In the genomic region with DNA sequence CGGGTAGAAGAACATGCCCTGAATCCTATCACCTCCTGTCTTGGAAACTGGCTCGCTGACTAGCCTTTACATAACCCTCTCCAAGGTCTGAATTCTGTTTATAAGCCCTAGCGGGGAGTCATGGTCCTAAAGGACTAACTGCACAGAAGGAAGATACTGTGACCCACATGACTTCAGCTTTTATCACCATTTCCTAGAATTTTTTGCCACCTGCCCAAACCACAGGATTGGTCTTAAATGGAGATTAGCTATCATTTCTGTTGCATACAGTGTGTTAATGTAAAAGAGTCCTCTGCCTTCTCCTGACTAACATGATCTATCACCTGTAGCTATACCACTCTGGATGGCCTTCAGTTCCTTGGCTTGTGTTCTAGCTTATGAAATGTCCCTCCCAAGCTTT, we compare ENCODE assay signal across 22 cellular contexts.
"Had no signal": no experiment of that assay in that cellular context is flagged by ENCODE, and none has a peak within 500 bp of the region (broad histone marks: within the 10 kb centered on the region; RNA-seq: fewer than 3 reads in every experiment).

No MANE protein-coding gene starts in this region.

- H3K27me3 Mint-ChIP-seq: T-helper 17 cell had no signal

- H3K4me2 ChIP-seq: PC-9 had no signal

- H2AFZ ChIP-seq: PC-9 had no signal

- H3K27me3 ChIP-seq: adrenal gland had no signal

- H3K9me3 Mint-ChIP-seq: activated CD4-positive, alpha-beta memory T cell treated with anti-CD3 and anti-CD28 coated beads for 36 hours had no signal

- H3K36me3 ChIP-seq: adrenal gland, WERI-Rb-1 had no signal

- H3K36me3 Mint-ChIP-seq: activated CD4-positive, alpha-beta memory T cell treated with anti-CD3 and anti-CD28 coated beads for 36 hours had no signal

- H3K4me3 ChIP-seq: adrenal gland, coronary artery, PC-9 had no signal

- DNase-seq: activated CD4-positive, alpha-beta memory T cell treated with anti-CD3 and anti-CD28 coated beads for 36 hours; activated CD4-positive, alpha-beta T cell treated with anti-CD3 and anti-CD28 coated beads for 48 hours; activated CD8-positive, alpha-beta memory T cell treated with anti-CD3 and anti-CD28 coated beads, Interleukin-2, amount 50 U/mL, for 4 hours; activated effector memory CD4-positive, alpha-beta T cell treated with Interleukin-2 at 50 U/mL for 16 hours; activated naive CD4-positive, alpha-beta T cell treated with Interleukin-2 at 50 U/mL for 16 hours; activated T-cell treated with anti-CD3 and anti-CD28 coated beads, Interleukin-2, amount 50 U/mL, for 1 hour; adrenal gland; anterior cingulate cortex; caudate nucleus; Kasumi-1; NCI-H1105 treated with DMSO at 0.1 percent for 48 hours; NCI-H1436 treated with DMSO at 0.1 percent for 48 hours; NCI-H187; NCI-H2081; NCI-H446; NCI-H524; PC-9; SHP77 treated with DMSO at 0.1 percent for 48 hours; T-helper 17 cell; WERI-Rb-1 had no signal

- H3K4me1 ChIP-seq: adrenal gland had no signal

- H3K27ac Mint-ChIP-seq: activated CD4-positive, alpha-beta memory T cell treated with anti-CD3 and anti-CD28 coated beads for 36 hours; activated naive CD4-positive, alpha-beta T cell treated with anti-CD3 and anti-CD28 coated beads, Interleukin-2, amount 50 U/mL, for 72 hours; T-helper 17 cell had no signal

- ATAC-seq: activated naive CD4-positive, alpha-beta T cell treated with anti-CD3 and anti-CD28 coated beads, Interleukin-2, amount 50 U/mL, for 72 hours; T-helper 17 cell had no signal

- H3K4me3 Mint-ChIP-seq: activated CD4-positive, alpha-beta memory T cell treated with anti-CD3 and anti-CD28 coated beads for 36 hours; T-helper 17 cell had no signal

- H3K27ac ChIP-seq: adrenal gland, coronary artery, PC-9, WERI-Rb-1 had no signal
